In the genomic region with DNA sequence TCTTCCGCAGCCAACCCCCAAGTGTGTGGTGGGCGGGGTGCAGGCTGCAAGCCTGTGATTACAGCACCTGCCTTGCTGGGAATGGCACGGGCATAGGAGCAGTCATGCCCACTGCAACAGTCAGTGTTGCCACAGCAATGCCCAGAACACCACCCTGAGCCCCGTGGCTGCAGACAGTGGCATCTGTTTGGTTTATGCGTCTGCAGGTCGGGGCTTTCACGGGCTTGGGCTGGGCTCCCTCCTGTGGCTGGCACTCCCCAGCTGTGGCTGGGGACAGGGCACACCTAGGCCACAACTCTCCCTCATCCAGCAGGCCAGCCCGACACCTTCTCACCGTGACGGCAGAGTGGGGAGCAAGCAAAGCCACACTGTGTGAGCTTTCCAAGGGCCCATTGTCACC, we compare ENCODE assay signal across 26 cellular contexts.
"Had no signal": no experiment of that assay in that cellular context is flagged by ENCODE, and none has a peak within 500 bp of the region (broad histone marks: within the 10 kb centered on the region; RNA-seq: fewer than 3 reads in every experiment).

No MANE protein-coding gene starts in this region.

- H3K36me3 ChIP-seq: breast epithelium, sigmoid colon had no signal

- H3K36me3 Mint-ChIP-seq: activated naive CD8-positive, alpha-beta T cell treated with anti-CD3 and anti-CD28 coated beads for 36 hours; naive B cell had no signal

- H3K4me2 ChIP-seq: hepatocyte, smooth muscle cell had no signal

- H3K4me1 ChIP-seq: breast epithelium, sigmoid colon had no signal

- H3K4me3 Mint-ChIP-seq: activated B cell treated with CpG ODN at 0.5 μM for 24 hours; activated naive CD8-positive, alpha-beta T cell treated with anti-CD3 and anti-CD28 coated beads for 36 hours; activated T-cell treated with anti-CD3 and anti-CD28 coated beads, Interleukin-2, amount 50 U/mL, for 4 hours; central memory CD8-positive, alpha-beta T cell; naive B cell; neural crest cell; T-helper 1 cell treated with Interleukin-12 subunit alpha and Interleukin-12 subunit beta and Interleukin-4 antibody, amounts not matched to agents 30 μg/mL and 1 μg/mL, for 36 hours had no signal

- H3K4me3 ChIP-seq: breast epithelium, coronary artery, hepatocyte, sigmoid colon, smooth muscle cell had no signal

- H3K27me3 ChIP-seq: breast epithelium, hepatocyte, sigmoid colon had no signal

- DNase-seq: activated B cell treated with CpG ODN at 0.5 μM for 24 hours; activated CD4-positive, alpha-beta T cell treated with anti-CD3 and anti-CD28 coated beads for 4 hours; activated CD4-positive, alpha-beta T cell treated with anti-CD3 and anti-CD28 coated beads, Interleukin-2, amount 50 U/mL, for 48 hours; activated CD8-positive, alpha-beta memory T cell treated with anti-CD3 and anti-CD28 coated beads, Interleukin-2, amount 50 U/mL, for 48 hours; activated naive CD4-positive, alpha-beta T cell; activated naive CD8-positive, alpha-beta T cell treated with anti-CD3 and anti-CD28 coated beads for 36 hours; activated T-cell treated with anti-CD3 and anti-CD28 coated beads, Interleukin-2, amount 50 U/mL, for 4 hours; glutamatergic neuron; kidney glomerular epithelial cell; left ventricle myocardium superior; mammary epithelial cell; naive B cell; retina; sigmoid colon; stimulated activated CD4-positive, alpha-beta T cell treated with anti-CD3 and anti-CD28 coated beads, Interleukin-15, amount 100 ng/mL, for 24 hours; stimulated activated naive CD4-positive, alpha-beta T cell; T1000 had no signal

- H3K27ac ChIP-seq: breast epithelium, coronary artery, hepatocyte, sigmoid colon had no signal

- H3K9me3 ChIP-seq: breast epithelium, sigmoid colon had no signal

- H2AFZ ChIP-seq: hepatocyte had no signal

- H3K27ac Mint-ChIP-seq: activated B cell treated with CpG ODN at 0.5 μM for 24 hours; activated naive CD8-positive, alpha-beta T cell treated with anti-CD3 and anti-CD28 coated beads for 36 hours; activated T-helper 2 cell treated with anti-CD3 and anti-CD28 coated beads, Interferon-gamma antibody, Interleukin-2, Interleukin-4, amounts not matched to agents 10 μg/mL and 5 μg/mL and 100 μg/mL, durations not matched to agents 14 hours and 24 hours and 36 hours; naive B cell; progenitor cell of endocrine pancreas; T-helper 1 cell treated with Interleukin-12 subunit alpha and Interleukin-12 subunit beta and Interleukin-4 antibody, amounts not matched to agents 30 μg/mL and 1 μg/mL, for 36 hours had no signal

- ATAC-seq: activated T-cell treated with anti-CD3 and anti-CD28 coated beads, Interleukin-2, amount 50 U/mL, for 4 hours; left ventricle myocardium superior had no signal

- H3K4me1 Mint-ChIP-seq: activated B cell treated with CpG ODN at 0.5 μM for 24 hours; activated naive CD8-positive, alpha-beta T cell treated with anti-CD3 and anti-CD28 coated beads for 36 hours; central memory CD8-positive, alpha-beta T cell; naive B cell had no signal

- H3K27me3 Mint-ChIP-seq: activated naive CD8-positive, alpha-beta T cell treated with anti-CD3 and anti-CD28 coated beads for 36 hours had no signal

- H3K9me3 Mint-ChIP-seq: activated B cell treated with CpG ODN at 0.5 μM for 24 hours; activated naive CD8-positive, alpha-beta T cell treated with anti-CD3 and anti-CD28 coated beads for 36 hours; activated T-cell treated with anti-CD3 and anti-CD28 coated beads, Interleukin-2, amount 50 U/mL, for 4 hours; activated T-helper 2 cell treated with anti-CD3 and anti-CD28 coated beads, Interferon-gamma antibody, Interleukin-2, Interleukin-4, amounts not matched to agents 10 μg/mL and 5 μg/mL and 100 μg/mL, durations not matched to agents 14 hours and 24 hours and 36 hours; central memory CD8-positive, alpha-beta T cell; neural crest cell; T-helper 1 cell treated with Interleukin-12 subunit alpha and Interleukin-12 subunit beta and Interleukin-4 antibody, amounts not matched to agents 30 μg/mL and 1 μg/mL, for 36 hours had no signal
